8 cellular contexts compared by ENCODE assay signal in genomic region chr2:63343397-63344109, GRCh38.
"Had no signal": no experiment of that assay in that cellular context is flagged by ENCODE, and none has a peak within 500 bp of the region (broad histone marks: within the 10 kb centered on the region; RNA-seq: fewer than 3 reads in every experiment).

No MANE protein-coding gene starts in this region.

- ATAC-seq: HCT116 had no signal

- DNase-seq: GM23248, GOT3, H7, IMR-90, KBM-7 had no signal

- H3K4me1 ChIP-seq: HAP-1 had no signal

- H3K4me3 ChIP-seq: GM23248, HAP-1 had no signal

- H3K9me3 ChIP-seq: HAP-1 had no signal

- H3K9ac ChIP-seq: GM23248 had no signal

- H3K27ac ChIP-seq: GM23248, HL-60 had no signal

- H3K36me3 ChIP-seq: HAP-1 had no signal

- H2AFZ ChIP-seq: GM23248 had no signal
